ENCODE assay signal across 10 cellular contexts in genomic region chr14:67602995-67603545, GRCh38. TPM values are rescaled to one million over a fixed set of nuclear protein-coding genes. Genes with fewer than 3 reads are reported as not detected.
A peak's percentile ranks its signal among the peaks of the same experiment; 100 is the strongest.
DNase-seq lines count a peak whose midpoint lies in the region; ATAC-seq and TF ChIP-seq lines count a peak whose summit lies in the region.
"Had no signal": no experiment of that assay in that cellular context is flagged by ENCODE, and none has a peak within 500 bp of the region (broad histone marks: within the 10 kb centered on the region; RNA-seq: fewer than 3 reads in every experiment).

No MANE protein-coding gene starts in this region.

- peaks cover 16% of the 10 kb centered on the region for H3K79me2 ChIP-seq in PC-3 (ENCODE audit: low read length)

- DNase-seq in PC-3, result peak; percentile 38
- DNase-seq in NCI-H2107 treated with DMSO at 0.1 percent for 48 hours (lab: John Stamatoyannopoulos, UW; ENCODE audit: unreplicated experiment), result no peak
- no peak for DNase-seq in psoas muscle
- DNase-seq in foreskin melanocyte, result no peak
- DNase-seq in RWPE1 (ENCODE audit: low spot score), result no peak
- DNase-seq: cortex of kidney, NCI-H524 treated with DMSO at 0.1 percent for 48 hours had no signal

- no peak overlapping the region for H3K9ac ChIP-seq in BLaER1 treated with 17β-estradiol and CSF1 and Interleukin-3, amounts not matched to agents 10 nM and 100 nM
- no peak overlapping the region for H3K9ac ChIP-seq in PC-3 (ENCODE audit: low read length)

- H3K27ac ChIP-seq in BLaER1 treated with 17β-estradiol and CSF1 and Interleukin-3, amounts not matched to agents 10 nM and 100 nM, result no peak overlapping the region
- H3K27ac ChIP-seq in PC-3 (ENCODE audit: low read length) (no peak overlapping the region), psoas muscle (no peak overlapping the region), RWPE1 (no peak overlapping the region)

- no peak overlapping the region for H2AFZ ChIP-seq in PC-3 (ENCODE audit: low read length)

- intact Hi-C loops in PC-3 (cut with micrococcal nuclease), result no loop called here
- intact Hi-C loops in psoas muscle (cut with DNase I), result no loop called here

- H3K36me3 ChIP-seq in BLaER1 treated with 17β-estradiol and CSF1 and Interleukin-3, amounts not matched to agents 10 nM and 100 nM, result no peaks in the 10 kb centered on the region
- H3K36me3 ChIP-seq in PC-3 (ENCODE audit: low read depth, low read length) (no peaks in the 10 kb centered on the region), psoas muscle (ENCODE audit: insufficient read depth in 1 of 2, low read depth in 1 of 2) (no peaks in the 10 kb centered on the region)

- no peak overlapping the region for H3K4me3 ChIP-seq in BLaER1 treated with 17β-estradiol and CSF1 and Interleukin-3, amounts not matched to agents 10 nM and 100 nM
- H3K4me3 ChIP-seq in PC-3 (ENCODE audit: low read length), result no peak overlapping the region
- H3K4me3 ChIP-seq in psoas muscle, result no peak overlapping the region

- H3K4me2 ChIP-seq in BLaER1 treated with 17β-estradiol and CSF1 and Interleukin-3, amounts not matched to agents 10 nM and 100 nM, result peak overlapping the region in 10 of 11 experiments; percentile 7 to 39 (median 24); a peak in 12 of 22 replicates
- no peak overlapping the region for H3K4me2 ChIP-seq in PC-3 (ENCODE audit: low read length)

- no TSS peak for BruUV-seq in PC-3 (replicated peaks; lab: Mats Ljungman, UMichigan)

- no peak for TF ChIP-seq CTCF in PC-3 (conservative IDR thresholded peaks at IDR 0.05; ENCODE audit: low read depth, low read length)
- TF ChIP-seq CTCF in psoas muscle (IDR thresholded peaks at IDR 0.05), result no peak
- no peak for TF ChIP-seq CTCF in RWPE1 (conservative IDR thresholded peaks at IDR 0.05; ENCODE audit: low read depth)

- peaks cover 20 to 28% (median 27%) of the 10 kb centered on the region in 11 experiments for H3K9me3 ChIP-seq in BLaER1 treated with 17β-estradiol and CSF1 and Interleukin-3, amounts not matched to agents 10 nM and 100 nM (replicated peaks in 1 of 11)
- H3K9me3 ChIP-seq in PC-3 (ENCODE audit: low read length), result no peaks in the 10 kb centered on the region
- no peaks in the 10 kb centered on the region for H3K9me3 ChIP-seq in psoas muscle

- peaks cover 4 to 21% (median 15%) of the 10 kb centered on the region in 11 experiments; a peak in 15 of 22 replicates for H3K27me3 ChIP-seq in BLaER1 treated with 17β-estradiol and CSF1 and Interleukin-3, amounts not matched to agents 10 nM and 100 nM
- H3K27me3 ChIP-seq in PC-3 (ENCODE audit: low read length) (no peaks in the 10 kb centered on the region), psoas muscle (ENCODE audit: insufficient read depth in 3 of 3, low read length in 2 of 3) (no peaks in the 10 kb centered on the region)

- ATAC-seq in GM19397 (IDR thresholded peaks at IDR 0.05; ENCODE audit: unreplicated experiment) (peak; percentile 70), HG03045 (IDR thresholded peaks at IDR 0.05; ENCODE audit: unreplicated experiment) (peak; percentile 50), PC-3 (no peak), psoas muscle (no peak)

- no peaks in the 10 kb centered on the region for H3K9me2 ChIP-seq in PC-3 (replicated peaks; ENCODE audit: low read length)

- H4K20me1 ChIP-seq in BLaER1 treated with 17β-estradiol and CSF1 and Interleukin-3, amounts not matched to agents 10 nM and 100 nM, result no peaks in the 10 kb centered on the region
- no peaks in the 10 kb centered on the region for H4K20me1 ChIP-seq in PC-3 (ENCODE audit: low read length)

- CTCF ChIA-PET in PC-3 (lab: Charles Lee) (no interaction called here), RWPE1 (lab: Yijun Ruan, JAX) (interaction anchor here (0.6 to 0.7 kb wide), 2 partner anchors 20 to 22 kb away, joined by 3 to 5 read pairs; no protein-coding TSS in a partner anchor)

- WGBS in psoas muscle, 3 donors, result 71 to 72% (median 71%) methylated on average over 5 of the region's 5 CpGs

- POLR2A ChIA-PET in PC-3 (lab: Charles Lee; ENCODE audit: unreplicated experiment) (no interaction called here), RWPE1 (lab: Yijun Ruan, JAX; ENCODE audit: low non-redundant PET) (no interaction called here)

- H3F3A ChIP-seq in PC-3 (ENCODE audit: low read length, unreplicated experiment), result no peaks in the 10 kb centered on the region

- H3K4me1 ChIP-seq in BLaER1 treated with 17β-estradiol and CSF1 and Interleukin-3, amounts not matched to agents 10 nM and 100 nM, result peaks cover 0 to 21% (median 7%) of the 10 kb centered on the region in 10 experiments; a peak in 13 of 20 replicates
- H3K4me1 ChIP-seq in PC-3 (ENCODE audit: insufficient read depth, low read length) (peaks cover 14% of the 10 kb centered on the region; the same call in 1 of the 2 replicates), psoas muscle (peaks cover 5% of the 10 kb centered on the region)

RNA-seq across cellular contexts. Expression of gene PIGH, which starts 3.0 kb away (rescaled TPM):
- 63.8 and 66.4 TPM in 2 replicates for total RNA-seq in PC-3 (2014; rRNA removed)
- total RNA-seq in psoas muscle, result 10 to 100 TPM; 12.3 to 25.2 (median 18.0) TPM
- 10 to 100 TPM; 32.3 to 50.6 (median 45.1) TPM for polyA plus RNA-seq in psoas muscle

RNA-seq across cellular contexts. Expression of gene ARG2, which starts 16.6 kb away (rescaled TPM):
- total RNA-seq in PC-3 (2014; rRNA removed) (1.1 and 1.7 TPM in 2 replicates), psoas muscle (10 to 100 TPM in 2 of 4 donors, 1 to 10 TPM in 2; 1.3 to 19.3 (median 8.0) TPM)
- 100 to 1,000 TPM in 1 of 3 donors, 10 to 100 TPM in 1, 1 to 10 TPM in 1; 9.2 to 133 (median 32.6) TPM for polyA plus RNA-seq in psoas muscle

Comparison
In these comparisons a context has a peak if more than half of its experiments do, and no peak if none do; other contexts are left out.
1. ATAC-seq: peak in GM19397 (single experiment) and HG03045 (single experiment); none in PC-3 (single experiment) and psoas muscle (0 of 4).